Comparison of ENCODE assay signal across 1 cellular context in the genomic region with DNA sequence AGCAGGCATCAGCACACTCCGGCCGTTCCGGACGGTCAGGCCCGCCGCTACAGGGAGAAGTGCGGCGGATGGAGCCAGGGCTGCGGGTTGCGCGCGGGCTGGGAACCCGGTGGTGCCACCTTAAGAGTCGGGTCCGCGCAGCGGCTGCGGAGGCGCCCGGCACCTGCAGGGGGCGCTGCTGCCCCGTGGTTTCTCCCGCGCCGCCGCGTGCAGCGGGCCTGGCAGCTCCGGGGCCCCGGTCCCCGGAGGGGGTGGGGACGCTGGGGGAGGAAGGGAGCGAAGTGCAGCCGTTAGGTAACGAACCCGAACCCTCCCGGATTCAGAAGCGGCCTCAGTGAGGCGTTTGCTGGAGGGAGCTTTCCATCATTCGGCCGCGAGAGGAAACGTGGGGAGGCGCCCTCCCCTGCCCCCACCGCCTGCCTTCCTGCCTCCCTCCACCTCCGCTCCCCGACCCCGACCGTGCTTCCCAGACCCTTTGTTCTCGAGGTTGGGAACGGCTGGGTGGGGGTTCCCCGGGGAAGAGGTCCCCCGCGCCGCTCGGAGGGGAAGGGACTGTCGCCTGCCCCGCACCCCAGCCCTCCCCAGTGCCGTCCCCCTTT.
TF ChIP-seq lines count a peak whose summit lies in the region.

No MANE protein-coding gene starts in this region.

TF ChIP-seq in K562, 482 proteins besides CTCF, POLR2A, EP300 and RAD21 (continued from another document and continues in another):
- TF ChIP-seq, protein P1, sequence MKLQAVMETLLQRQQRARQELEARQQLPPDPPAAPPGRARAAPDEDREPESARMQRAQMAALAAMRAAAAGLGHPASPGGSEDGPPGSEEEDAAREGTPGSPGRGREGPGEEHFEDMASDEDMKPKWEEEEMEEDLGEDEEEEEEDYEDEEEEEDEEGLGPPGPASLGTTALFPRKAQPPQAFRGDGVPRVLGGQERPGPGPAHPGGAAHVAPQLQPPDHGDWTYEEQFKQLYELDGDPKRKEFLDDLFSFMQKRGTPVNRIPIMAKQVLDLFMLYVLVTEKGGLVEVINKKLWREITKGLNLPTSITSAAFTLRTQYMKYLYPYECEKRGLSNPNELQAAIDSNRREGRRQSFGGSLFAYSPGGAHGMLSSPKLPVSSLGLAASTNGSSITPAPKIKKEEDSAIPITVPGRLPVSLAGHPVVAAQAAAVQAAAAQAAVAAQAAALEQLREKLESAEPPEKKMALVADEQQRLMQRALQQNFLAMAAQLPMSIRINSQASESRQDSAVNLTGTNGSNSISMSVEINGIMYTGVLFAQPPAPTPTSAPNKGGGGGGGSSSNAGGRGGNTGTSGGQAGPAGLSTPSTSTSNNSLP (IDR thresholded peaks at IDR 0.05; ENCODE audit: borderline replicate concordance, low read depth, low read length) = no peak
- TF ChIP-seq JUND (IDR thresholded peaks at IDR 0.05; ENCODE audit: borderline replicate concordance, low read depth, low read length) (peak; percentile 26; the same call in 1 of the 2 replicates), JUND (tag; IDR thresholded peaks at IDR 0.05; ENCODE audit: borderline replicate concordance, low read depth, low read length) (no peak), ZNF121 (CRISPR knock-in tag; conservative IDR thresholded peaks at IDR 0.05) (no peak), TCFL5 (CRISPR knock-in tag; conservative IDR thresholded peaks at IDR 0.05) (no peak), MEF2D (tag; conservative IDR thresholded peaks at IDR 0.05; ENCODE audit: low read depth) (no peak), ZNF23 (CRISPR knock-in tag; IDR thresholded peaks at IDR 0.05) (no peak), TAF15 (IDR thresholded peaks at IDR 0.05; ENCODE audit: low read depth, low read length) (no peak), BMI1 (IDR thresholded peaks at IDR 0.05; ENCODE audit: low read length) (no peak), TGIF2 (CRISPR knock-in tag; IDR thresholded peaks at IDR 0.05) (no peak), ZNF212 (CRISPR knock-in tag; IDR thresholded peaks at IDR 0.05) (no peak), ZBTB7A (IDR thresholded peaks at IDR 0.05; ENCODE audit: borderline replicate concordance, control insufficient read depth, low read depth, low read length) (peak; percentile 76; the same call in 1 of the 2 replicates), NCOA1 (IDR thresholded peaks at IDR 0.05; ENCODE audit: low read depth) (no peak), POLR2AphosphoS2 (IDR thresholded peaks at IDR 0.05; ENCODE audit: low read length) (no peak), MEF2A (IDR thresholded peaks at IDR 0.05; ENCODE audit: control insufficient read depth, low read depth, low read length) (no peak), TBL1XR1 (IDR thresholded peaks at IDR 0.05; ENCODE audit: low read length in 2 of 2) (peak; percentile 27 to 37; a peak in 2 of 4 replicates), CEBPB (tag; IDR thresholded peaks at IDR 0.05) (peak; percentile 20; the same call in 1 of the 2 replicates), ZNF436 (CRISPR knock-in tag; IDR thresholded peaks at IDR 0.05) (no peak), ZNF140 (CRISPR knock-in tag; IDR thresholded peaks at IDR 0.05) (no peak), BCOR (IDR thresholded peaks at IDR 0.05) (no peak; the same call in 1 of the 2 replicates), GTF2E2 (tag; IDR thresholded peaks at IDR 0.05) (no peak), TAF1 (IDR thresholded peaks at IDR 0.05; ENCODE audit: control insufficient read depth, extremely low read depth, insufficient read depth, low read length, severe bottlenecking) (peak; percentile 46), ZNF165 (CRISPR knock-in tag; IDR thresholded peaks at IDR 0.05; ENCODE audit: borderline replicate concordance) (no peak), TRIM24 (IDR thresholded peaks at IDR 0.05) (peak in 1 of 2 experiments; percentile 40; a peak in 1 of 4 replicates), RBBP5 (IDR thresholded peaks at IDR 0.05; ENCODE audit: borderline replicate concordance, insufficient read depth, low read length, poor library complexity, severe bottlenecking) (no peak), NEUROD1 (IDR thresholded peaks at IDR 0.05; ENCODE audit: borderline replicate concordance, low read depth, low read length, partially characterized antibody) (no peak), ZNF253 (CRISPR knock-in tag; conservative IDR thresholded peaks at IDR 0.05) (no peak), HLTF (IDR thresholded peaks at IDR 0.05) (no peak), TRIM28 (IDR thresholded peaks at IDR 0.05) (no peak), SIN3A (IDR thresholded peaks at IDR 0.05; ENCODE audit: borderline replicate concordance in 2 of 2, control insufficient read depth in 1 of 2, low read depth in 2 of 2, low read length in 2 of 2) (peak in 1 of 2 experiments; percentile 67; a peak in 2 of 4 replicates), PHTF2 (CRISPR knock-in tag; IDR thresholded peaks at IDR 0.05) (no peak), ZNF589 (CRISPR knock-in tag; IDR thresholded peaks at IDR 0.05; ENCODE audit: low read depth) (no peak), TAL1 (IDR thresholded peaks at IDR 0.05) (no peak), BRD4 (IDR thresholded peaks at IDR 0.05) (no peak), CHCHD3 (CRISPR knock-in tag; IDR thresholded peaks at IDR 0.05) (no peak), FOXM1 (IDR thresholded peaks at IDR 0.05; ENCODE audit: low read depth) (no peak), FOXM1 (CRISPR knock-in tag; IDR thresholded peaks at IDR 0.05; ENCODE audit: low read depth) (0 out of 2 replicates have a peak, but pooled peaks have one; percentile 67), PPARD (CRISPR knock-in tag; IDR thresholded peaks at IDR 0.05) (no peak), ZNF79 (CRISPR knock-in tag; IDR thresholded peaks at IDR 0.05; ENCODE audit: low read depth) (no peak), SRSF9 (IDR thresholded peaks at IDR 0.05; ENCODE audit: borderline replicate concordance, low read depth, low read length) (no peak), ZNF551 (CRISPR knock-in tag; IDR thresholded peaks at IDR 0.05) (no peak)
- TF ChIP-seq, protein P2, sequence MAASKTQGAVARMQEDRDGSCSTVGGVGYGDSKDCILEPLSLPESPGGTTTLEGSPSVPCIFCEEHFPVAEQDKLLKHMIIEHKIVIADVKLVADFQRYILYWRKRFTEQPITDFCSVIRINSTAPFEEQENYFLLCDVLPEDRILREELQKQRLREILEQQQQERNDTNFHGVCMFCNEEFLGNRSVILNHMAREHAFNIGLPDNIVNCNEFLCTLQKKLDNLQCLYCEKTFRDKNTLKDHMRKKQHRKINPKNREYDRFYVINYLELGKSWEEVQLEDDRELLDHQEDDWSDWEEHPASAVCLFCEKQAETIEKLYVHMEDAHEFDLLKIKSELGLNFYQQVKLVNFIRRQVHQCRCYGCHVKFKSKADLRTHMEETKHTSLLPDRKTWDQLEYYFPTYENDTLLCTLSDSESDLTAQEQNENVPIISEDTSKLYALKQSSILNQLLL (CRISPR knock-in tag; IDR thresholded peaks at IDR 0.05; ENCODE audit: borderline replicate concordance) = no peak
- TF ChIP-seq, protein P3, sequence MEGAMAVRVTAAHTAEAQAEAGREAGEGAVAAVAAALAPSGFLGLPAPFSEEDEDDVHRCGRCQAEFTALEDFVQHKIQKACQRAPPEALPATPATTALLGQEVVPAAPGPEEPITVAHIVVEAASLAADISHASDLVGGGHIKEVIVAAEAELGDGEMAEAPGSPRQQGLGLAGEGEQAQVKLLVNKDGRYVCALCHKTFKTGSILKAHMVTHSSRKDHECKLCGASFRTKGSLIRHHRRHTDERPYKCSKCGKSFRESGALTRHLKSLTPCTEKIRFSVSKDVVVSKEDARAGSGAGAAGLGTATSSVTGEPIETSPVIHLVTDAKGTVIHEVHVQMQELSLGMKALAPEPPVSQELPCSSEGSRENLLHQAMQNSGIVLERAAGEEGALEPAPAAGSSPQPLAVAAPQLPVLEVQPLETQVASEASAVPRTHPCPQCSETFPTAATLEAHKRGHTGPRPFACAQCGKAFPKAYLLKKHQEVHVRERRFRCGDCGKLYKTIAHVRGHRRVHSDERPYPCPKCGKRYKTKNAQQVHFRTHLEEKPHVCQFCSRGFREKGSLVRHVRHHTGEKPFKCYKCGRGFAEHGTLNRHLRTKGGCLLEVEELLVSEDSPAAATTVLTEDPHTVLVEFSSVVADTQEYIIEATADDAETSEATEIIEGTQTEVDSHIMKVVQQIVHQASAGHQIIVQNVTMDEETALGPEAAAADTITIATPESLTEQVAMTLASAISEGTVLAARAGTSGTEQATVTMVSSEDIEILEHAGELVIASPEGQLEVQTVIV (CRISPR knock-in tag; IDR thresholded peaks at IDR 0.05; ENCODE audit: borderline replicate concordance) = no peak
- TF ChIP-seq, protein P4, sequence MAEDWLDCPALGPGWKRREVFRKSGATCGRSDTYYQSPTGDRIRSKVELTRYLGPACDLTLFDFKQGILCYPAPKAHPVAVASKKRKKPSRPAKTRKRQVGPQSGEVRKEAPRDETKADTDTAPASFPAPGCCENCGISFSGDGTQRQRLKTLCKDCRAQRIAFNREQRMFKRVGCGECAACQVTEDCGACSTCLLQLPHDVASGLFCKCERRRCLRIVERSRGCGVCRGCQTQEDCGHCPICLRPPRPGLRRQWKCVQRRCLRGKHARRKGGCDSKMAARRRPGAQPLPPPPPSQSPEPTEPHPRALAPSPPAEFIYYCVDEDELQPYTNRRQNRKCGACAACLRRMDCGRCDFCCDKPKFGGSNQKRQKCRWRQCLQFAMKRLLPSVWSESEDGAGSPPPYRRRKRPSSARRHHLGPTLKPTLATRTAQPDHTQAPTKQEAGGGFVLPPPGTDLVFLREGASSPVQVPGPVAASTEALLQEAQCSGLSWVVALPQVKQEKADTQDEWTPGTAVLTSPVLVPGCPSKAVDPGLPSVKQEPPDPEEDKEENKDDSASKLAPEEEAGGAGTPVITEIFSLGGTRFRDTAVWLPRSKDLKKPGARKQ (CRISPR knock-in tag; IDR thresholded peaks at IDR 0.05) = no peak
- TF ChIP-seq, protein P5, sequence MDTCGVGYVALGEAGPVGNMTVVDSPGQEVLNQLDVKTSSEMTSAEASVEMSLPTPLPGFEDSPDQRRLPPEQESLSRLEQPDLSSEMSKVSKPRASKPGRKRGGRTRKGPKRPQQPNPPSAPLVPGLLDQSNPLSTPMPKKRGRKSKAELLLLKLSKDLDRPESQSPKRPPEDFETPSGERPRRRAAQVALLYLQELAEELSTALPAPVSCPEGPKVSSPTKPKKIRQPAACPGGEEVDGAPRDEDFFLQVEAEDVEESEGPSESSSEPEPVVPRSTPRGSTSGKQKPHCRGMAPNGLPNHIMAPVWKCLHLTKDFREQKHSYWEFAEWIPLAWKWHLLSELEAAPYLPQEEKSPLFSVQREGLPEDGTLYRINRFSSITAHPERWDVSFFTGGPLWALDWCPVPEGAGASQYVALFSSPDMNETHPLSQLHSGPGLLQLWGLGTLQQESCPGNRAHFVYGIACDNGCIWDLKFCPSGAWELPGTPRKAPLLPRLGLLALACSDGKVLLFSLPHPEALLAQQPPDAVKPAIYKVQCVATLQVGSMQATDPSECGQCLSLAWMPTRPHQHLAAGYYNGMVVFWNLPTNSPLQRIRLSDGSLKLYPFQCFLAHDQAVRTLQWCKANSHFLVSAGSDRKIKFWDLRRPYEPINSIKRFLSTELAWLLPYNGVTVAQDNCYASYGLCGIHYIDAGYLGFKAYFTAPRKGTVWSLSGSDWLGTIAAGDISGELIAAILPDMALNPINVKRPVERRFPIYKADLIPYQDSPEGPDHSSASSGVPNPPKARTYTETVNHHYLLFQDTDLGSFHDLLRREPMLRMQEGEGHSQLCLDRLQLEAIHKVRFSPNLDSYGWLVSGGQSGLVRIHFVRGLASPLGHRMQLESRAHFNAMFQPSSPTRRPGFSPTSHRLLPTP (IDR thresholded peaks at IDR 0.05; ENCODE audit: borderline replicate concordance, extremely low read depth, insufficient read length) = no peak
- TF ChIP-seq, protein P6, sequence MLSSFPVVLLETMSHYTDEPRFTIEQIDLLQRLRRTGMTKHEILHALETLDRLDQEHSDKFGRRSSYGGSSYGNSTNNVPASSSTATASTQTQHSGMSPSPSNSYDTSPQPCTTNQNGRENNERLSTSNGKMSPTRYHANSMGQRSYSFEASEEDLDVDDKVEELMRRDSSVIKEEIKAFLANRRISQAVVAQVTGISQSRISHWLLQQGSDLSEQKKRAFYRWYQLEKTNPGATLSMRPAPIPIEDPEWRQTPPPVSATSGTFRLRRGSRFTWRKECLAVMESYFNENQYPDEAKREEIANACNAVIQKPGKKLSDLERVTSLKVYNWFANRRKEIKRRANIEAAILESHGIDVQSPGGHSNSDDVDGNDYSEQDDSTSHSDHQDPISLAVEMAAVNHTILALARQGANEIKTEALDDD (IDR thresholded peaks at IDR 0.05) = no peak
- TF ChIP-seq, protein P7, sequence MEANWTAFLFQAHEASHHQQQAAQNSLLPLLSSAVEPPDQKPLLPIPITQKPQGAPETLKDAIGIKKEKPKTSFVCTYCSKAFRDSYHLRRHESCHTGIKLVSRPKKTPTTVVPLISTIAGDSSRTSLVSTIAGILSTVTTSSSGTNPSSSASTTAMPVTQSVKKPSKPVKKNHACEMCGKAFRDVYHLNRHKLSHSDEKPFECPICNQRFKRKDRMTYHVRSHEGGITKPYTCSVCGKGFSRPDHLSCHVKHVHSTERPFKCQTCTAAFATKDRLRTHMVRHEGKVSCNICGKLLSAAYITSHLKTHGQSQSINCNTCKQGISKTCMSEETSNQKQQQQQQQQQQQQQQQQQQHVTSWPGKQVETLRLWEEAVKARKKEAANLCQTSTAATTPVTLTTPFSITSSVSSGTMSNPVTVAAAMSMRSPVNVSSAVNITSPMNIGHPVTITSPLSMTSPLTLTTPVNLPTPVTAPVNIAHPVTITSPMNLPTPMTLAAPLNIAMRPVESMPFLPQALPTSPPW (CRISPR knock-in tag; IDR thresholded peaks at IDR 0.05) = peak; percentile 85
- TF ChIP-seq, protein P8, sequence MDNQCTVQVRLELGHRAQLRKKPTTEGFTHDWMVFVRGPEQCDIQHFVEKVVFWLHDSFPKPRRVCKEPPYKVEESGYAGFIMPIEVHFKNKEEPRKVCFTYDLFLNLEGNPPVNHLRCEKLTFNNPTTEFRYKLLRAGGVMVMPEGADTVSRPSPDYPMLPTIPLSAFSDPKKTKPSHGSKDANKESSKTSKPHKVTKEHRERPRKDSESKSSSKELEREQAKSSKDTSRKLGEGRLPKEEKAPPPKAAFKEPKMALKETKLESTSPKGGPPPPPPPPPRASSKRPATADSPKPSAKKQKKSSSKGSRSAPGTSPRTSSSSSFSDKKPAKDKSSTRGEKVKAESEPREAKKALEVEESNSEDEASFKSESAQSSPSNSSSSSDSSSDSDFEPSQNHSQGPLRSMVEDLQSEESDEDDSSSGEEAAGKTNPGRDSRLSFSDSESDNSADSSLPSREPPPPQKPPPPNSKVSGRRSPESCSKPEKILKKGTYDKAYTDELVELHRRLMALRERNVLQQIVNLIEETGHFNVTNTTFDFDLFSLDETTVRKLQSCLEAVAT (IDR thresholded peaks at IDR 0.05) = no peak
- TF ChIP-seq, protein P9, sequence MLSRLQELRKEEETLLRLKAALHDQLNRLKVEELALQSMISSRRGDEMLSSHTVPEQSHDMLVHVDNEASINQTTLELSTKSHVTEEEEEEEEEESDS (CRISPR knock-in tag; IDR thresholded peaks at IDR 0.05) = no peak
